8 cellular contexts compared by ENCODE assay signal in genomic region chr10:86399514-86399878, GRCh38. TPM values are rescaled to one million over a fixed set of nuclear protein-coding genes. Genes with fewer than 3 reads are reported as not detected.
DNase-seq lines count a peak whose midpoint lies in the region; ATAC-seq and TF ChIP-seq lines count a peak whose summit lies in the region.

No MANE protein-coding gene starts in this region.

- H3K4me2 ChIP-seq in HCT116 (ENCODE audit: low read length): peak overlapping the region; percentile 99

- POLR2A ChIA-PET in HCT116 (lab: Charles Lee): no interaction called here

- no peak for DNase-seq in HCT116 (ENCODE audit: low read depth, low spot score)
- no peak for DNase-seq in T-helper 17 cell
- no peak for DNase-seq in fibroblast of villous mesenchyme (ENCODE audit: low read depth)
- DNase-seq in HUDEP-2 (lab: John Stamatoyannopoulos, UW; ENCODE audit: unreplicated experiment in 76 of 76): no peak
- no peak for DNase-seq in NCI-H187 (lab: John Stamatoyannopoulos, UW)
- DNase-seq in H7: no peak

- H3K36me3 Mint-ChIP-seq in T-helper 17 cell (ENCODE audit: low read depth): no peaks in the 10 kb centered on the region

- peaks cover 15 to 31% of the 10 kb centered on the region in 2 experiments for H3K4me1 ChIP-seq in HCT116 (ENCODE audit: control insufficient read depth in 1 of 2, insufficient read depth in 2 of 2, low read length in 2 of 2)

- CTCF ChIA-PET in HCT116 (lab: Charles Lee): interaction anchor here (0.9 to 2.4 kb wide), 11 partner anchors 9 to 285 kb away, joined by 3 to 46 read pairs (median 4); no protein-coding TSS in a partner anchor

- ATAC-seq in HCT116 (no peak), T-helper 17 cell (no peak), HG03432 (IDR thresholded peaks at IDR 0.05; ENCODE audit: unreplicated experiment) (no peak)

- no peak for TF ChIP-seq RAD21 in HCT116 (IDR thresholded peaks at IDR 0.05; ENCODE audit: low read depth)

- no TSS peak for BruUV-seq in HCT116 (replicated peaks; lab: Mats Ljungman, UMichigan)

- peak overlapping the region; percentile 69 for H3K27ac Mint-ChIP-seq in T-helper 17 cell

- H3K9me2 ChIP-seq in HCT116 (ENCODE audit: insufficient read depth): no peaks in the 10 kb centered on the region

- RAD21 ChIA-PET in HCT116 (lab: Charles Lee; ENCODE audit: low non-redundant PET in 1 of 2, low total read pairs in 2 of 2, uncharacterized antibody in 2 of 2, unreplicated experiment in 2 of 2): interaction anchor here (1.1 to 2.4 kb wide), 3 partner anchors 122 to 186 kb away, joined by 4 to 16 read pairs (median 10); partner anchors contain the start of gene WAPL (in 1 of the 2)

- H3K4me1 Mint-ChIP-seq in T-helper 17 cell: peaks cover 12% of the 10 kb centered on the region

- intact Hi-C loops in HCT116 (cut with micrococcal nuclease): loop anchor here (5.0 kb wide), 1 partner anchor 283 kb away; no protein-coding TSS in a partner anchor

- peak overlapping the region; percentile 76 for H2AFZ ChIP-seq in HCT116 (ENCODE audit: low read depth, low read length, poor library complexity, severe bottlenecking)

- H3K36me3 ChIP-seq in HCT116 (ENCODE audit: control insufficient read depth in 1 of 2, insufficient read depth in 2 of 2, low read length in 2 of 2) (no peaks in the 10 kb centered on the region), H7 (replicated peaks; ENCODE audit: control insufficient read depth, insufficient read depth, low read length) (no peaks in the 10 kb centered on the region)

- H3K4me3 ChIP-seq in HCT116 (replicated peaks in 1 of 2; ENCODE audit: low read depth in 1 of 2, low read length in 2 of 2) (peak overlapping the region; percentile 64 to 73; a peak in 3 of 4 replicates), fibroblast of villous mesenchyme (ENCODE audit: low read depth, low read length) (peak overlapping the region; percentile 68), skin epidermis (peak overlapping the region in 6 of 7 experiments; percentile 60 to 66 (median 62)), H7 (ENCODE audit: insufficient read depth, low read depth, low read length) (no peak overlapping the region)

- H3K27ac ChIP-seq in HCT116 (ENCODE audit: low read depth, low read length) (peak overlapping the region; percentile 85), skin epidermis (peak overlapping the region in 19 of 21 experiments; percentile 41 to 93 (median 84))

- H3K27me3 ChIP-seq in HCT116 (ENCODE audit: insufficient read depth, low read length): no peaks in the 10 kb centered on the region
- H3K27me3 ChIP-seq in H7 (ENCODE audit: control insufficient read depth, insufficient read depth, low read length): peaks cover 34% of the 10 kb centered on the region

- no peaks in the 10 kb centered on the region for H3K27me3 Mint-ChIP-seq in T-helper 17 cell

- H4K20me1 ChIP-seq in HCT116 (ENCODE audit: insufficient read depth): no peaks in the 10 kb centered on the region

- TF ChIP-seq POLR2A in HCT116 (IDR thresholded peaks at IDR 0.05; ENCODE audit: borderline replicate concordance, extremely low read depth, insufficient read depth, insufficient read length): no peak

- TF ChIP-seq CTCF in HCT116 (IDR thresholded peaks at IDR 0.05 in 2 of 3, conservative IDR thresholded peaks at IDR 0.05 in 1 of 3; ENCODE audit: borderline replicate concordance in 1 of 3, insufficient read depth in 1 of 3, low read depth in 2 of 3, low read length in 2 of 3) (no peak), fibroblast of villous mesenchyme (IDR thresholded peaks at IDR 0.05; ENCODE audit: insufficient read depth, low read depth, low read length) (no peak)

- H3K4me3 Mint-ChIP-seq in T-helper 17 cell: peak overlapping the region; percentile 91

- H3K9ac ChIP-seq in HCT116 (ENCODE audit: low read length): peak overlapping the region; percentile 63; the same call in 1 of the 2 replicates

- no peaks in the 10 kb centered on the region for H3K9me3 ChIP-seq in HCT116 (ENCODE audit: control insufficient read depth in 1 of 2, insufficient read depth in 1 of 2, low read depth in 1 of 2, low read length in 2 of 2)
- no peaks in the 10 kb centered on the region for H3K9me3 ChIP-seq in T-helper 17 cell (ENCODE audit: control insufficient read depth, low read length, poor library complexity, severe bottlenecking)

- no peaks in the 10 kb centered on the region for H3K79me2 ChIP-seq in HCT116 (ENCODE audit: insufficient read depth, low read length)

TF ChIP-seq in HCT116, 20 proteins besides CTCF, POLR2A, EP300 and RAD21:
- TF ChIP-seq SIN3A (IDR thresholded peaks at IDR 0.05; ENCODE audit: low read depth) (no peak), ELF1 (IDR thresholded peaks at IDR 0.05; ENCODE audit: borderline replicate concordance, low read depth) (no peak), FOSL1 (IDR thresholded peaks at IDR 0.05; ENCODE audit: low read depth) (no peak), ZFX (IDR thresholded peaks at IDR 0.05) (no peak), POLR2AphosphoS5 (IDR thresholded peaks at IDR 0.05; ENCODE audit: low read depth, low read length) (no peak), SRF (IDR thresholded peaks at IDR 0.05; ENCODE audit: low read depth) (no peak), ATF3 (IDR thresholded peaks at IDR 0.05) (no peak), MAX (IDR thresholded peaks at IDR 0.05) (no peak), CEBPB (IDR thresholded peaks at IDR 0.05; ENCODE audit: low read depth) (no peak), ZNF274 (IDR thresholded peaks at IDR 0.05; ENCODE audit: low read depth, low read length) (no peak), SP1 (IDR thresholded peaks at IDR 0.05; ENCODE audit: low read depth) (no peak), TCF7L2 (IDR thresholded peaks at IDR 0.05; ENCODE audit: borderline replicate concordance, extremely low read depth, insufficient read depth, insufficient read length) (no peak), CBX3 (IDR thresholded peaks at IDR 0.05; ENCODE audit: low read depth) (no peak)

RNA-seq across cellular contexts. Expression of gene GRID1, which starts 32.9 kb away (rescaled TPM):
- 5.6 TPM for total RNA-seq in HCT116 (2021; ENCODE audit: unreplicated experiment)
- 4.8 and 5.0 TPM in 2 replicates for polyA plus RNA-seq in HCT116 (2012)
- not detected for total RNA-seq in T-helper 17 cell
- total RNA-seq in fibroblast of villous mesenchyme: under 0.01 TPM in 1 of 2 replicates, not detected in the other
- 0.22 and 0.31 TPM in 2 replicates for total RNA-seq in H7 (2014; rRNA removed; shearing (Covaris generic))
